14 cellular contexts compared by ENCODE assay signal in the genomic region with DNA sequence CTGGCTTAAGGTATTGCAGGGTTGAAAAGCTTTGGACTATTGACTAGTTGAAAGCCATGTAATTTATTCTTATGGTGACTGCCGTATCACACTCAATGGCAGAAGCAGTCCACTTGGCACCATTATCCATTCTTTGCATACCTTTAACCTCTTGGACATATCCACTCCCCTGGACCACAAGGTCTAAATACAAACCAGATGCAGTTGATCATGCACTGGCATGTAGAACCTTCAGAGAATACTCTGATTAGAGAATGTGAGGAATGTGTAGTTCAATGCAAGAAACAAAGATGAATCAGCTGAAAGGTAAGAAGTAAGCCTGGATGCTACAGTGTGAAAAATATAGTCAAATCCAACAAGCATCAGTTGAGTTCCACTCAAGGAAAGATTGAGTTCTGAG.
DNase-seq lines count a peak whose midpoint lies in the region; ATAC-seq and TF ChIP-seq lines count a peak whose summit lies in the region.
"Had no signal": no experiment of that assay in that cellular context is flagged by ENCODE, and none has a peak within 500 bp of the region (broad histone marks: within the 10 kb centered on the region; RNA-seq: fewer than 3 reads in every experiment).

No MANE protein-coding gene starts in this region.

- peaks cover 33% of the 10 kb centered on the region for H3K27me3 Mint-ChIP-seq in T-helper 17 cell
- peaks cover 20% of the 10 kb centered on the region for H3K27me3 Mint-ChIP-seq in activated naive CD4-positive, alpha-beta T cell treated with anti-CD3 and anti-CD28 coated beads, Interleukin-2, amount 10 ng/mL, durations not matched to agents 7 days and 5 days
- H3K27me3 Mint-ChIP-seq: progenitor cell of endocrine pancreas had no signal

- H3K4me3 Mint-ChIP-seq in T-helper 17 cell, result no peak overlapping the region
- no peak overlapping the region for H3K4me3 Mint-ChIP-seq in activated naive CD4-positive, alpha-beta T cell treated with anti-CD3 and anti-CD28 coated beads, Interleukin-2, amount 10 ng/mL, durations not matched to agents 7 days and 5 days
- H3K4me3 Mint-ChIP-seq: activated T-cell treated with anti-CD3 and anti-CD28 coated beads, Interleukin-2, amount 50 U/mL, for 4 hours had no signal

- DNase-seq in HS-5 (ENCODE audit: low read depth) (peak; percentile 81), astrocyte of the cerebellum (ENCODE audit: low read depth) (peak; percentile 88), hepatic stellate cell (ENCODE audit: low spot score) (peak; percentile 11), T-helper 17 cell (no peak), SK-N-DZ (ENCODE audit: low spot score) (no peak), thyroid gland (no peak)
- DNase-seq in activated naive CD4-positive, alpha-beta T cell treated with anti-CD3 and anti-CD28 coated beads, Interleukin-2, amount 10 ng/mL, durations not matched to agents 7 days and 5 days, result no peak
- DNase-seq: activated T-cell treated with anti-CD3 and anti-CD28 coated beads, Interleukin-2, amount 50 U/mL, for 4 hours; cerebellar nuclear complex; NCI-H2107 had no signal

- H3K4me1 ChIP-seq in ACC112 (ENCODE audit: control insufficient read depth, insufficient read depth, low read length, unreplicated experiment), result peaks cover 35% of the 10 kb centered on the region
- peaks cover 6 to 16% of the 10 kb centered on the region in 2 donors for H3K4me1 ChIP-seq in thyroid gland
- H3K4me1 ChIP-seq: BLaER1, testis had no signal

- no peak overlapping the region for H3K27ac Mint-ChIP-seq in T-helper 17 cell
- no peak overlapping the region for H3K27ac Mint-ChIP-seq in activated naive CD4-positive, alpha-beta T cell treated with anti-CD3 and anti-CD28 coated beads, Interleukin-2, amount 10 ng/mL, durations not matched to agents 7 days and 5 days
- H3K27ac Mint-ChIP-seq: progenitor cell of endocrine pancreas had no signal

- H3K9me3 ChIP-seq in T-helper 17 cell (ENCODE audit: control insufficient read depth, low read length, poor library complexity, severe bottlenecking) (no peaks in the 10 kb centered on the region), thyroid gland (no peaks in the 10 kb centered on the region)
- H3K9me3 ChIP-seq: BLaER1, testis had no signal

- peak overlapping the region; percentile 92 for H3K27ac ChIP-seq in ACC112 (ENCODE audit: low read depth, low read length)
- no peak overlapping the region for H3K27ac ChIP-seq in thyroid gland
- H3K27ac ChIP-seq: BLaER1 had no signal

- peaks cover 3% of the 10 kb centered on the region for H3K36me3 Mint-ChIP-seq in T-helper 17 cell (ENCODE audit: low read depth)
- no peaks in the 10 kb centered on the region for H3K36me3 Mint-ChIP-seq in activated naive CD4-positive, alpha-beta T cell treated with anti-CD3 and anti-CD28 coated beads, Interleukin-2, amount 10 ng/mL, durations not matched to agents 7 days and 5 days

- no peaks in the 10 kb centered on the region for H3K79me2 ChIP-seq in ACC112 (ENCODE audit: control insufficient read depth, insufficient read depth, low read length, unreplicated experiment)

- in situ Hi-C loops in astrocyte of the cerebellum (cut with HindIII; ENCODE audit: low sequenced_read_pairs), result no loop called here

- ATAC-seq in T-helper 17 cell, result no peak
- ATAC-seq: activated T-cell treated with anti-CD3 and anti-CD28 coated beads, Interleukin-2, amount 50 U/mL, for 4 hours had no signal

- TF ChIP-seq CTCF in astrocyte of the cerebellum (IDR thresholded peaks at IDR 0.05; ENCODE audit: low read depth, low read length, missing control alignments) (no peak), thyroid gland (IDR thresholded peaks at IDR 0.05) (no peak)

- CTCF ChIA-PET in activated naive CD4-positive, alpha-beta T cell treated with anti-CD3 and anti-CD28 coated beads, Interleukin-2, amount 10 ng/mL, durations not matched to agents 7 days and 5 days (lab: Charles Lee), result no interaction called here

- H3K9me3 Mint-ChIP-seq in activated naive CD4-positive, alpha-beta T cell treated with anti-CD3 and anti-CD28 coated beads, Interleukin-2, amount 10 ng/mL, durations not matched to agents 7 days and 5 days, result no peaks in the 10 kb centered on the region
- H3K9me3 Mint-ChIP-seq: activated T-cell treated with anti-CD3 and anti-CD28 coated beads, Interleukin-2, amount 50 U/mL, for 4 hours had no signal

- H3K36me3 ChIP-seq in ACC112 (ENCODE audit: insufficient read depth, low read length) (no peaks in the 10 kb centered on the region), thyroid gland (no peaks in the 10 kb centered on the region)
- H3K36me3 ChIP-seq: BLaER1 had no signal

- H3K4me3 ChIP-seq in ACC112 (ENCODE audit: low read depth, low read length), result peak overlapping the region; percentile 40; the same call in 1 of the 2 replicates
- no peak overlapping the region for H3K4me3 ChIP-seq in astrocyte of the cerebellum (ENCODE audit: low read depth, low read length)
- no peak overlapping the region for H3K4me3 ChIP-seq in thyroid gland (replicated peaks in 1 of 3)
- H3K4me3 ChIP-seq: BLaER1, testis had no signal

- H3K27me3 ChIP-seq in ACC112 (ENCODE audit: insufficient read depth, low read length) (no peaks in the 10 kb centered on the region), thyroid gland (no peaks in the 10 kb centered on the region)
- H3K27me3 ChIP-seq: BLaER1, testis had no signal

- H2AFZ ChIP-seq in ACC112 (ENCODE audit: low read length, unreplicated experiment), result no peak overlapping the region

- peaks cover 2% of the 10 kb centered on the region for H3K4me1 Mint-ChIP-seq in T-helper 17 cell
- H3K4me1 Mint-ChIP-seq in activated naive CD4-positive, alpha-beta T cell treated with anti-CD3 and anti-CD28 coated beads, Interleukin-2, amount 10 ng/mL, durations not matched to agents 7 days and 5 days, result no peaks in the 10 kb centered on the region

- TF ChIP-seq POLR2A in thyroid gland (IDR thresholded peaks at IDR 0.05), result no peak

- WGBS in thyroid gland, 2 donors, result 33 to 64% methylated on average over 1 of the region's 1 CpG

- intact Hi-C loops in thyroid gland (cut with DNase I), result no loop called here

Comparison
In these comparisons a context has a peak if more than half of its experiments do, and no peak if none do; other contexts are left out.
1. DNase-seq: peak in HS-5 (single experiment), astrocyte of the cerebellum (single experiment) and hepatic stellate cell (single experiment); none in T-helper 17 cell (0 of 3), SK-N-DZ (single experiment), thyroid gland (0 of 2) and activated naive CD4-positive, alpha-beta T cell treated with anti-CD3 and anti-CD28 coated beads, Interleukin-2, amount 10 ng/mL, durations not matched to agents 7 days and 5 days (single experiment).